Comparison of ENCODE assay signal across 8 cellular contexts in the genomic region with DNA sequence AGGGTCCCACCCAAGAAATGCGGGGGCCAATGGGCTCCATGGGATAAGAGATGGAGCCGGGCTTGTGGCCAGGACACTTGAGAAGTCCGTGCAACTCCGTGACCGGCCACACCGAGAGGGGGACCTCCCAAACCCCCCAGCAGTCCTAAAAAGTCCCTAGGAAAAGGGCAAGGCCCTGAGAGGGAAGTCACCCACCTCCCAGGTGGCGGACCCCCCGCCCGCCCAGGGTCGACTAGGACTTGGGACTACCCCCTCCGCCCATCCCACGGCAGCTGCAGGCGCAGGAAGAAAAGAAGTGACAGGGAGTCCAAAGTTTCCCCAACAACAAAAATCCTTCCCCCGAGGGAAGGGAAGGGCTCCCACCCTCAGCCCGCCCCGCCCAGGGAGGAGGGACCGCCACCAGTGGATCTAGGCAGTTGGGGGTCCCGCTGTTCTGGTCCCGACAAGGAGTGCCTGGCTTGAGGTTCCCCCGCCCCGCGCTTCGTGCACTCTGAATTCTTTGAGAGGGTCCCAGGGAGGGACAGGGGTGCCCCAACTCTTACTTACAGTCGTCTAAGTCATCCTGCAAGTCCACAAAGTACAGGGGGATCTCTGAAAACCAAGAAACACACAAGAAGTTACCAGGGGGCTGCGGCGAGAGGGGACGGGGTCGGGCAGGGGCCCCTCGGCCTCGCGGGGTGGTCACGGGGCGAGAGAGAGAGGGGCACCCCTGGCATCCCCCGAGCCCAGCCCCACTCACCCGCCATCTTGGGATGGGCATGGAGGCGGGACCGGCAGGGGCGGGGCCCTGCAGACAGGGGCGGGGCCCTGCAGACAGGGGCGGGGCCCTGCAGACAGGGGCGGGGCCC. TPM values are rescaled to one million over a fixed set of nuclear protein-coding genes. Genes with fewer than 3 reads are reported as not detected.
DNase-seq lines count a peak whose midpoint lies in the region; ATAC-seq and TF ChIP-seq lines count a peak whose summit lies in the region.

No MANE protein-coding gene starts in this region.

- H3K36me3 Mint-ChIP-seq in CD14-positive monocyte = peaks cover 37 to 44% of the 10 kb centered on the region in 2 donors

- DNase-seq in CD14-positive monocyte (ENCODE audit: low spot score) = peak; percentile 74
- DNase-seq in T1000 (lab: John Stamatoyannopoulos, UW) = peak; percentile 85
- DNase-seq in cerebellar cortex (ENCODE audit: low spot score) = peak; percentile 15
- peak; percentile 66 to 75 for DNase-seq in left colon
- DNase-seq in stimulated activated CD8-positive, alpha-beta memory T cell treated with anti-CD3 and anti-CD28 coated beads, Interleukin-12 subunit alpha, Interleukin-12 subunit beta, amount 100 ng/mL, for 4 hours (ENCODE audit: low read depth) = peak; percentile 48
- no peak for DNase-seq in NCI-H774 (lab: John Stamatoyannopoulos, UW)

- H3K27ac Mint-ChIP-seq in CD14-positive monocyte = peak overlapping the region; percentile 77 to 98 (median 92)

- peaks cover 48% of the 10 kb centered on the region for H3K4me1 Mint-ChIP-seq in CD14-positive monocyte

- peaks cover 0 to 1% (median 0%) of the 10 kb centered on the region in 7 donors for H3K9me3 Mint-ChIP-seq in CD14-positive monocyte

- intact Hi-C loops in CD14-positive monocyte (cut with micrococcal nuclease) (loop anchor here (1.0 to 5.0 kb wide), 3 partner anchors 80 to 343 kb away; a partner anchor contains a TSS), left colon (cut with DNase I, micrococcal nuclease) (no loop called here)

- H3K4me3 Mint-ChIP-seq in CD14-positive monocyte = peak overlapping the region; percentile 86 to 91

- H3K27me3 Mint-ChIP-seq in CD14-positive monocyte (ENCODE audit: low read depth in 3 of 3) = peaks cover 0 to 8% (median 0%) of the 10 kb centered on the region in 3 donors

- no peak for TF ChIP-seq CTCF in CD14-positive monocyte (IDR thresholded peaks at IDR 0.05)

- ATAC-seq in GM19328 (IDR thresholded peaks at IDR 0.05; ENCODE audit: unreplicated experiment) (peak; percentile 44), HG03439 (IDR thresholded peaks at IDR 0.05; ENCODE audit: unreplicated experiment) (peak; percentile 53), left colon (peak; percentile 69)

RNA-seq across cellular contexts. Expression of a gene that starts 0.6 kb away (rescaled TPM):
- polyA plus RNA-seq in CD14-positive monocyte = 10 to 100 TPM in 1 of 2 donors, 1 to 10 TPM in 1; 9.8 to 10.6 TPM
- 10 to 100 TPM; 22.4 to 27.4 TPM for total RNA-seq in left colon

Comparison
In these comparisons a context has a peak if more than half of its experiments do, and no peak if none do; other contexts are left out.
1. intact Hi-C loops: an anchor here in CD14-positive monocyte (1.0 to 5.0 kb wide); none called in left colon.